Comparison of ENCODE assay signal across 14 cellular contexts in the genomic region with DNA sequence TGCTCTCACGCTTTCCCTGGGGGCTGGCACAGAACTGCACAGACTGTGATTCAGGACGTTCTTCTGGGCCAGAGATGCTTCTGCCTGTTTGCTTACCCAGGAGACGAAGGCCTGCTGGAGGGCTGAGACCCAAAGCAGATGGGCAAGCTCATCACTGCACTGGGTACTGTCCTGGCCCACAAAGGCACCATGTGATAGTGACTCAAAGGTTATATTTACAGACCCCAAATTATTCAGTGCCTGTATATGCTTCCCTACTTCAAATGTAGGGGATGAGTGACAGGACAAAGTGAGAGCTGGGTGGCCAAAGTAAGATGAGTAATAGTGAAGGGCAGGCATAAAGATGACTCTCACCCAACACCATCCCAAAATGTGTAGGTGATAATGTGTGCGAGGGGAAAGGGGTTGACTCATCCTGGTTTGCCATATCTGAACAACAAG.
DNase-seq lines count a peak whose midpoint lies in the region; ATAC-seq and TF ChIP-seq lines count a peak whose summit lies in the region.
"Had no signal": no experiment of that assay in that cellular context is flagged by ENCODE, and none has a peak within 500 bp of the region (broad histone marks: within the 10 kb centered on the region; RNA-seq: fewer than 3 reads in every experiment).

No MANE protein-coding gene starts in this region.

- H4K20me1 ChIP-seq in H9 (ENCODE audit: control insufficient read depth, insufficient read depth, insufficient read length), result no peaks in the 10 kb centered on the region

- CTCF ChIA-PET in activated naive CD4-positive, alpha-beta T cell treated with anti-CD3 and anti-CD28 coated beads for 36 hours (lab: Charles Lee), result no interaction called here

- TF ChIP-seq POLR2A in erythroblast (IDR thresholded peaks at IDR 0.05; ENCODE audit: low read length), result no peak

- no peak overlapping the region for H2BK12ac ChIP-seq in H9 (ENCODE audit: insufficient read length, low read depth, low read length)

- no peak for TF ChIP-seq CTCF in H9 (conservative IDR thresholded peaks at IDR 0.05)

- no peak overlapping the region for H4K5ac ChIP-seq in H9 (ENCODE audit: insufficient read length, low read depth, low read length)

- H3K4me1 Mint-ChIP-seq in activated naive CD4-positive, alpha-beta T cell treated with anti-CD3 and anti-CD28 coated beads for 36 hours (ENCODE audit: low read depth), result peaks cover 8% of the 10 kb centered on the region
- H3K4me1 Mint-ChIP-seq in stimulated activated memory B cell treated with anti-CD40 and anti-IgM and Interleukin-4, amounts not matched to agents 10 μg/mL and 1 μg/mL and 100 μg/mL, for 72 hours, result peaks cover 4% of the 10 kb centered on the region
- H3K4me1 Mint-ChIP-seq in H9, result peaks cover 12 to 25% of the 10 kb centered on the region in 2 experiments

- H3K36me3 Mint-ChIP-seq in activated naive CD4-positive, alpha-beta T cell treated with anti-CD3 and anti-CD28 coated beads for 36 hours (ENCODE audit: low read depth), result no peaks in the 10 kb centered on the region
- no peaks in the 10 kb centered on the region for H3K36me3 Mint-ChIP-seq in stimulated activated memory B cell treated with anti-CD40 and anti-IgM and Interleukin-4, amounts not matched to agents 10 μg/mL and 1 μg/mL and 100 μg/mL, for 72 hours
- no peaks in the 10 kb centered on the region for H3K36me3 Mint-ChIP-seq in H9 (ENCODE audit: insufficient read depth in 1 of 3, low read depth in 3 of 3)

- no peaks in the 10 kb centered on the region for H3K79me1 ChIP-seq in H9 (ENCODE audit: insufficient read depth, low read depth, low read length, poor library complexity, severe bottlenecking)

- intact Hi-C loops in activated naive CD4-positive, alpha-beta T cell treated with anti-CD3 and anti-CD28 coated beads for 36 hours (cut with micrococcal nuclease), result no loop called here

- H3K23me2 ChIP-seq in H9 (ENCODE audit: insufficient read length, low read depth, low read length, poor library complexity, severe bottlenecking), result no peaks in the 10 kb centered on the region

- no peak overlapping the region for H4K8ac ChIP-seq in H9 (replicated peaks; ENCODE audit: insufficient read length, low read depth, low read length)

- peak; percentile 41 for ATAC-seq in stimulated activated memory B cell treated with anti-CD40 and anti-IgM and Interleukin-4, amounts not matched to agents 10 μg/mL and 1 μg/mL and 100 μg/mL, for 72 hours

- H2BK120ac ChIP-seq in H9 (ENCODE audit: low read depth, low read length, poor library complexity, severe bottlenecking), result no peak overlapping the region

- H3K56ac ChIP-seq in H9 (ENCODE audit: insufficient read length, low read depth, low read length), result no peak overlapping the region

- peaks cover 9% of the 10 kb centered on the region for H3K27me3 Mint-ChIP-seq in activated naive CD4-positive, alpha-beta T cell treated with anti-CD3 and anti-CD28 coated beads for 36 hours (ENCODE audit: low read depth)
- H3K27me3 Mint-ChIP-seq in stimulated activated memory B cell treated with anti-CD40 and anti-IgM and Interleukin-4, amounts not matched to agents 10 μg/mL and 1 μg/mL and 100 μg/mL, for 72 hours, result peaks cover 11% of the 10 kb centered on the region
- H3K27me3 Mint-ChIP-seq in H9 (ENCODE audit: low read depth), result no peaks in the 10 kb centered on the region; the same call in 1 of the 2 replicates

- no peak overlapping the region for H2AK5ac ChIP-seq in H9 (ENCODE audit: insufficient read length, low read length)

- no peak overlapping the region for H2BK5ac ChIP-seq in H9 (ENCODE audit: insufficient read length, low read length)

- peak; percentile 13 for DNase-seq in activated naive CD4-positive, alpha-beta T cell treated with anti-CD3 and anti-CD28 coated beads for 36 hours
- no peak for DNase-seq in activated naive CD4-positive, alpha-beta T cell treated with Interleukin-2 at 50 U/mL for 16 hours
- DNase-seq in NCI-H446 (lab: John Stamatoyannopoulos, UW) (peak; percentile 28 to 74), caudate nucleus (lab: John Stamatoyannopoulos, UW) (peak in 9 of 61 donors; percentile 7 to 54 (median 22)), RPMI8226 (no peak), erythroblast (lab: John Stamatoyannopoulos, UW) (no peak), H9 (no peak)
- DNase-seq: AML-193, mesenchymal stem cell, NCI-H1105 treated with DMSO at 0.1 percent for 48 hours, NCI-H2227 treated with DMSO at 0.1 percent for 48 hours had no signal

- no peak overlapping the region for H4K91ac ChIP-seq in H9 (ENCODE audit: insufficient read length, low read depth, low read length)

- H3K9me3 Mint-ChIP-seq in activated naive CD4-positive, alpha-beta T cell treated with anti-CD3 and anti-CD28 coated beads for 36 hours, result no peaks in the 10 kb centered on the region
- no peaks in the 10 kb centered on the region for H3K9me3 Mint-ChIP-seq in stimulated activated memory B cell treated with anti-CD40 and anti-IgM and Interleukin-4, amounts not matched to agents 10 μg/mL and 1 μg/mL and 100 μg/mL, for 72 hours
- H3K9me3 Mint-ChIP-seq in H9, result no peaks in the 10 kb centered on the region

- H3K27me3 ChIP-seq in H9 (ENCODE audit: insufficient read depth, low read length), result no peaks in the 10 kb centered on the region
- H3K27me3 ChIP-seq: SJSA1 had no signal

- no peak overlapping the region for H3K23ac ChIP-seq in H9 (ENCODE audit: insufficient read length, low read depth, low read length)

- H3K4ac ChIP-seq in H9 (ENCODE audit: low read depth, low read length), result no peak overlapping the region

- no peak overlapping the region for H3K14ac ChIP-seq in H9 (ENCODE audit: insufficient read depth, low read length)

- no peak overlapping the region for H2AFZ ChIP-seq in H9 (ENCODE audit: low read length)

- no peak overlapping the region for H3K4me3 Mint-ChIP-seq in activated naive CD4-positive, alpha-beta T cell treated with anti-CD3 and anti-CD28 coated beads for 36 hours
- H3K4me3 Mint-ChIP-seq in stimulated activated memory B cell treated with anti-CD40 and anti-IgM and Interleukin-4, amounts not matched to agents 10 μg/mL and 1 μg/mL and 100 μg/mL, for 72 hours, result no peak overlapping the region
- no peak overlapping the region for H3K4me3 Mint-ChIP-seq in H9

- peaks cover 4% of the 10 kb centered on the region; the same call in 1 of the 2 replicates for H3K4me1 ChIP-seq in H9 (ENCODE audit: insufficient read depth, low read length)

- H3K27ac ChIP-seq in caudate nucleus (ENCODE audit: low read depth, low read length) (peak overlapping the region; percentile 68), H9 (ENCODE audit: insufficient read length, low read depth, low read length) (no peak overlapping the region)
- H3K27ac ChIP-seq: SJSA1, skin epidermis had no signal

- no peak overlapping the region for H3K4me2 ChIP-seq in H9 (ENCODE audit: insufficient read depth, insufficient read length, low read length)

- no peaks in the 10 kb centered on the region for H3K79me2 ChIP-seq in H9 (ENCODE audit: insufficient read depth, low read length)

- no peak overlapping the region for H2BK20ac ChIP-seq in H9 (ENCODE audit: low read depth, low read length, poor library complexity, severe bottlenecking)

- no peaks in the 10 kb centered on the region for H3K9me3 ChIP-seq in H9 (ENCODE audit: control insufficient read depth, low read depth, low read length)
- H3K9me3 ChIP-seq: SJSA1 had no signal

- no peak overlapping the region for H2BK15ac ChIP-seq in H9 (ENCODE audit: low read depth, low read length)

- no peak overlapping the region for H3T11ph ChIP-seq in H9 (ENCODE audit: low read length)

- H3K27ac Mint-ChIP-seq in activated naive CD4-positive, alpha-beta T cell treated with anti-CD3 and anti-CD28 coated beads for 36 hours, result no peak overlapping the region
- H3K27ac Mint-ChIP-seq in stimulated activated memory B cell treated with anti-CD40 and anti-IgM and Interleukin-4, amounts not matched to agents 10 μg/mL and 1 μg/mL and 100 μg/mL, for 72 hours, result no peak overlapping the region
- H3K27ac Mint-ChIP-seq in H9, result no peak overlapping the region; a peak in 1 of 7 replicates

- no peak overlapping the region for H3K9ac ChIP-seq in H9 (ENCODE audit: extremely low read depth, insufficient read length, low read length)

- no CpG with 5 or more reads among the region's 4 CpGs for WGBS in H9 (ENCODE audit: extremely low coverage, insufficient read length, low lambda C conversion rate)

- H3K18ac ChIP-seq in H9 (ENCODE audit: insufficient read length, low read depth, low read length), result no peak overlapping the region

Comparison
In these comparisons a context has a peak if more than half of its experiments do, and no peak if none do; other contexts are left out.
1. DNase-seq: peak in activated naive CD4-positive, alpha-beta T cell treated with anti-CD3 and anti-CD28 coated beads for 36 hours (single experiment) and NCI-H446 (2 of 2); none in activated naive CD4-positive, alpha-beta T cell treated with Interleukin-2 at 50 U/mL for 16 hours (single experiment), RPMI8226 (single experiment), erythroblast (0 of 2) and H9 (single experiment).